ENCODE assay signal across 8 cellular contexts in the genomic region with DNA sequence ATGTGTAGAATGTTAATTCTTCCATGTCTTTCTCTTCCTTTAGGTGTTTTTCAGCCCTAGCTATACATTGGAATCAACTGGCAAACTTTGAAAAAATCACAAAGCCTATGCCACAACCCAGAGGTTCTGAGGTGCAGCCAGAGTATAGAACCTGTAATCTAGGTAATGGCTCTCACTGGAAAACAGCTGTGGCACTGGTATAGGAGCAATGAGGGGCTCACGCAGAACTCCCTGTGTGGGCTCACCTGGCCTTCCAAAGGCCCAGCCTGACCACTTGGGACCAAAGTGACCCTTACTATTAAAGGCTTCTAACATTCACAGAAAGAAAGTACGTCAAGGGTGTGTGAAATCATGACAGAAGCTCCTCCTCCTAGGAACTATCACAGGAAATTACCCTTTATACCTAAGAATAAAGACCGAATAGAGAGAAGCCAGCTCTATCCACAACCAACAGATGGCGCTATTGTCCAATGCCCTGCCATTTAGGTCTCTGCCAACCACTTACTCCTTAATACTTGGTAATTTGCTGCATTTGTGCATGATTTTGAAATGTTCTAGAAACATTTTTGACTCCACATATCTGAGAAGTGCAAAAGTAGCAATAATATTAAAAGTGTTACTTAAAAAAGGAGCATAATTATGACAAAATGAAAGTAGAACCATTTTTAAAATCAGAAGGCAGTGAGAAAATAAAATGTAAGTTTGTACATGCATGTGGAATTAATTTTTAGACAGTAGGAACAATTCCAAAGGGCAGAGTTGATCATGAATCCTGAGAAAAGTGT.
A peak's percentile ranks its signal among the peaks of the same experiment; 100 is the strongest.
DNase-seq lines count a peak whose midpoint lies in the region; ATAC-seq and TF ChIP-seq lines count a peak whose summit lies in the region.

No MANE protein-coding gene starts in this region.

- no peaks in the 10 kb centered on the region for H3K9me3 ChIP-seq in prostate gland

- H3K27me3 Mint-ChIP-seq in activated CD4-positive, alpha-beta memory T cell treated with anti-CD3 and anti-CD28 coated beads for 36 hours: peaks cover 3% of the 10 kb centered on the region

- peak; percentile 93 for TF ChIP-seq CTCF in fibroblast of villous mesenchyme (IDR thresholded peaks at IDR 0.05; ENCODE audit: insufficient read depth, low read depth, low read length)
- TF ChIP-seq CTCF in prostate gland (IDR thresholded peaks at IDR 0.05): peak in 3 of 4 experiments; percentile 34 to 60 (median 52)

- peak; percentile 73 for ATAC-seq in Right ventricle myocardium superior (ENCODE audit: poor library complexity)
- ATAC-seq in Right ventricle myocardium inferior: no peak
- ATAC-seq in HG02981 (IDR thresholded peaks at IDR 0.05; ENCODE audit: unreplicated experiment): peak; percentile 60
- ATAC-seq in GM21423 (IDR thresholded peaks at IDR 0.05; ENCODE audit: unreplicated experiment): no peak

- intact Hi-C loops in Right ventricle myocardium superior (cut with DNase I) (no loop called here), Right ventricle myocardium inferior (cut with DNase I) (no loop called here), prostate gland (cut with DNase I) (no loop called here)
- intact Hi-C loops in activated CD4-positive, alpha-beta memory T cell treated with anti-CD3 and anti-CD28 coated beads for 36 hours (cut with micrococcal nuclease): no loop called here

- H3K36me3 ChIP-seq in prostate gland: no peaks in the 10 kb centered on the region

- TF ChIP-seq POLR2A in prostate gland (IDR thresholded peaks at IDR 0.05): no peak

- no peak overlapping the region for H3K27ac ChIP-seq in prostate gland

- no peaks in the 10 kb centered on the region for H3K4me1 Mint-ChIP-seq in activated CD4-positive, alpha-beta memory T cell treated with anti-CD3 and anti-CD28 coated beads for 36 hours (ENCODE audit: low read depth)

- H3K4me1 ChIP-seq in prostate gland (replicated peaks): no peaks in the 10 kb centered on the region

- no peaks in the 10 kb centered on the region for H3K9me3 Mint-ChIP-seq in activated CD4-positive, alpha-beta memory T cell treated with anti-CD3 and anti-CD28 coated beads for 36 hours

- no peaks in the 10 kb centered on the region for H3K27me3 ChIP-seq in prostate gland (replicated peaks; ENCODE audit: insufficient read depth)

- H3K4me3 Mint-ChIP-seq in activated CD4-positive, alpha-beta memory T cell treated with anti-CD3 and anti-CD28 coated beads for 36 hours: no peak overlapping the region

- no peaks in the 10 kb centered on the region for H3K36me3 Mint-ChIP-seq in activated CD4-positive, alpha-beta memory T cell treated with anti-CD3 and anti-CD28 coated beads for 36 hours

- DNase-seq in Right ventricle myocardium superior (no peak), Right ventricle myocardium inferior (ENCODE audit: missing footprints) (no peak), NCI-H446 (lab: John Stamatoyannopoulos, UW) (peak; percentile 64 to 81), fibroblast of villous mesenchyme (ENCODE audit: low read depth) (peak; percentile 67), prostate gland (ENCODE audit: low spot score) (no peak)
- peak; percentile 46 for DNase-seq in activated CD4-positive, alpha-beta memory T cell treated with anti-CD3 and anti-CD28 coated beads for 36 hours

- no peak overlapping the region for H3K27ac Mint-ChIP-seq in activated CD4-positive, alpha-beta memory T cell treated with anti-CD3 and anti-CD28 coated beads for 36 hours

- CTCF ChIA-PET in activated CD4-positive, alpha-beta memory T cell treated with anti-CD3 and anti-CD28 coated beads for 36 hours (lab: Charles Lee): interaction anchor here (0.5 to 3.1 kb wide), 20 partner anchors 8 to 1129 kb away, joined by 3 to 12 read pairs (median 4); a partner anchor contains a TSS

- POLR2A ChIA-PET in activated CD4-positive, alpha-beta memory T cell treated with anti-CD3 and anti-CD28 coated beads for 36 hours (lab: Charles Lee): no interaction called here

- no peak overlapping the region for H3K4me3 ChIP-seq in fibroblast of villous mesenchyme (ENCODE audit: low read depth, low read length)
- no peak overlapping the region for H3K4me3 ChIP-seq in prostate gland

- 51% methylated on average over 4 of the region's 4 CpGs for WGBS in prostate gland

Comparison
In these comparisons a context has a peak if more than half of its experiments do, and no peak if none do; other contexts are left out.
1. ATAC-seq: peak in Right ventricle myocardium superior (single experiment) and HG02981 (single experiment); none in Right ventricle myocardium inferior (single experiment) and GM21423 (single experiment).
2. DNase-seq: peak in NCI-H446 (2 of 2), activated CD4-positive, alpha-beta memory T cell treated with anti-CD3 and anti-CD28 coated beads for 36 hours (single experiment) and fibroblast of villous mesenchyme (single experiment); none in Right ventricle myocardium superior (single experiment), Right ventricle myocardium inferior (single experiment) and prostate gland (single experiment).